In genomic region chr19:18006895-18007604, GRCh38 we compare ENCODE assay signal across 1 cellular context.
TF ChIP-seq lines count a peak whose summit lies in the region.

No MANE protein-coding gene starts in this region.

TF ChIP-seq in HepG2, 621 proteins besides CTCF, POLR2A, EP300 and RAD21 (continued from another document and continues in another):
- peak; percentile 76 to 88; a peak in 3 of 4 replicates for TF ChIP-seq HMGXB4 (CRISPR knock-in tag; IDR thresholded peaks at IDR 0.05; ENCODE audit: borderline replicate concordance in 1 of 2, low read depth in 1 of 2)
- 0 out of 2 replicates have a peak, but pooled peaks have one; percentile 31 for TF ChIP-seq ZNF713 (CRISPR knock-in tag; IDR thresholded peaks at IDR 0.05)
- TF ChIP-seq HDAC2 (CRISPR knock-in tag; IDR thresholded peaks at IDR 0.05): 0 out of 2 replicates have a peak, but pooled peaks have one; percentile 15
- peak; percentile 27; the same call in 1 of the 2 replicates for TF ChIP-seq ZNF331 (CRISPR knock-in tag; IDR thresholded peaks at IDR 0.05)
- TF ChIP-seq KLF13 (CRISPR knock-in tag; IDR thresholded peaks at IDR 0.05): no peak
- TF ChIP-seq KDM5A (IDR thresholded peaks at IDR 0.05; ENCODE audit: borderline replicate concordance, low read length): no peak
- TF ChIP-seq FLYWCH1 (CRISPR knock-in tag; IDR thresholded peaks at IDR 0.05): no peak
- TF ChIP-seq SCMH1 (CRISPR knock-in tag; IDR thresholded peaks at IDR 0.05; ENCODE audit: borderline replicate concordance): no peak
- TF ChIP-seq ATF7 (IDR thresholded peaks at IDR 0.05): no peak
- peak; percentile 40; the same call in 1 of the 2 replicates for TF ChIP-seq ATF7 (CRISPR knock-in tag; IDR thresholded peaks at IDR 0.05)
- no peak for TF ChIP-seq ZMYM4 (CRISPR knock-in tag; IDR thresholded peaks at IDR 0.05)
- TF ChIP-seq TEAD3 (CRISPR knock-in tag; optimal IDR thresholded peaks at IDR 0.05; ENCODE audit: borderline replicate concordance): peak; percentile 50
- TF ChIP-seq SAP130 (CRISPR knock-in tag; IDR thresholded peaks at IDR 0.05; ENCODE audit: low read depth): peak; percentile 57; the same call in 1 of the 2 replicates
- TF ChIP-seq ZFP37 (CRISPR knock-in tag; IDR thresholded peaks at IDR 0.05; ENCODE audit: borderline replicate concordance): peak; percentile 42; the same call in 1 of the 2 replicates
- no peak for TF ChIP-seq ZNF790 (CRISPR knock-in tag; IDR thresholded peaks at IDR 0.05; ENCODE audit: borderline replicate concordance)
- TF ChIP-seq HDAC1 (CRISPR knock-in tag; IDR thresholded peaks at IDR 0.05): no peak
- no peak for TF ChIP-seq CEBPG (CRISPR knock-in tag; IDR thresholded peaks at IDR 0.05)
- no peak for TF ChIP-seq ZNF589 (CRISPR knock-in tag; conservative IDR thresholded peaks at IDR 0.05)
- TF ChIP-seq ZNF547 (CRISPR knock-in tag; IDR thresholded peaks at IDR 0.05): 0 out of 2 replicates have a peak, but pooled peaks have one; percentile 31
- peak; percentile 62; the same call in 1 of the 2 replicates for TF ChIP-seq SALL2 (CRISPR knock-in tag; IDR thresholded peaks at IDR 0.05)
- TF ChIP-seq E2F2 (CRISPR knock-in tag; IDR thresholded peaks at IDR 0.05; ENCODE audit: borderline replicate concordance): no peak
- no peak for TF ChIP-seq THAP9 (CRISPR knock-in tag; IDR thresholded peaks at IDR 0.05; ENCODE audit: borderline replicate concordance)
- no peak for TF ChIP-seq TCF12 (IDR thresholded peaks at IDR 0.05)
- no peak for TF ChIP-seq TCF12 (CRISPR knock-in tag; IDR thresholded peaks at IDR 0.05)
- peak; percentile 45; the same call in 1 of the 2 replicates for TF ChIP-seq ZNF124 (CRISPR knock-in tag; IDR thresholded peaks at IDR 0.05)
- no peak for TF ChIP-seq GTF2F1 (IDR thresholded peaks at IDR 0.05; ENCODE audit: low read length)
- no peak for TF ChIP-seq HHEX (CRISPR knock-in tag; IDR thresholded peaks at IDR 0.05)
- peak; percentile 57; the same call in 1 of the 2 replicates for TF ChIP-seq ZNF619 (CRISPR knock-in tag; IDR thresholded peaks at IDR 0.05)
- TF ChIP-seq ZGPAT (CRISPR knock-in tag; IDR thresholded peaks at IDR 0.05): peak; percentile 60; the same call in 1 of the 2 replicates
- no peak for TF ChIP-seq ZBTB10 (CRISPR knock-in tag; IDR thresholded peaks at IDR 0.05; ENCODE audit: borderline replicate concordance)
- peak; percentile 49 for TF ChIP-seq FOSL2 (CRISPR knock-in tag; IDR thresholded peaks at IDR 0.05)
- TF ChIP-seq ZNF616 (CRISPR knock-in tag; IDR thresholded peaks at IDR 0.05; ENCODE audit: low read depth): 0 out of 2 replicates have a peak, but pooled peaks have one; percentile 63
- no peak; the same call in 1 of the 2 replicates for TF ChIP-seq ZNF83 (CRISPR knock-in tag; IDR thresholded peaks at IDR 0.05; ENCODE audit: borderline replicate concordance)
- peak; percentile 31; the same call in 1 of the 2 replicates for TF ChIP-seq SMAD3 (CRISPR knock-in tag; IDR thresholded peaks at IDR 0.05)
- no peak for TF ChIP-seq BRD4 (CRISPR knock-in tag; IDR thresholded peaks at IDR 0.05)
- TF ChIP-seq ZBTB25 (CRISPR knock-in tag; IDR thresholded peaks at IDR 0.05): 0 out of 2 replicates have a peak, but pooled peaks have one; percentile 48
- no peak for TF ChIP-seq FIP1L1 (IDR thresholded peaks at IDR 0.05; ENCODE audit: borderline replicate concordance, insufficient read depth, low read depth, low read length)
- TF ChIP-seq ATF3 (CRISPR knock-in tag; IDR thresholded peaks at IDR 0.05): 0 out of 2 replicates have a peak, but pooled peaks have one; percentile 35
- TF ChIP-seq IKZF5 (CRISPR knock-in tag; IDR thresholded peaks at IDR 0.05): peak; percentile 54; the same call in 1 of the 2 replicates
- peak; percentile 35; the same call in 1 of the 2 replicates for TF ChIP-seq DR1 (CRISPR knock-in tag; IDR thresholded peaks at IDR 0.05)
- TF ChIP-seq HOMEZ (CRISPR knock-in tag; IDR thresholded peaks at IDR 0.05; ENCODE audit: low read depth): peak; percentile 41; the same call in 1 of the 2 replicates
- TF ChIP-seq HOXA7 (CRISPR knock-in tag; IDR thresholded peaks at IDR 0.05): no peak
- peak; percentile 50; the same call in 1 of the 2 replicates for TF ChIP-seq ZBTB7B (CRISPR knock-in tag; IDR thresholded peaks at IDR 0.05)
- TF ChIP-seq MXD4 (CRISPR knock-in tag; IDR thresholded peaks at IDR 0.05): no peak; the same call in 1 of the 2 replicates
- TF ChIP-seq ZNF546 (CRISPR knock-in tag; conservative IDR thresholded peaks at IDR 0.05): no peak
- TF ChIP-seq ZNF550 (CRISPR knock-in tag; IDR thresholded peaks at IDR 0.05; ENCODE audit: borderline replicate concordance): 0 out of 2 replicates have a peak, but pooled peaks have one; percentile 42
- TF ChIP-seq ZNF691 (CRISPR knock-in tag; IDR thresholded peaks at IDR 0.05; ENCODE audit: borderline replicate concordance, low read depth): peak; percentile 78; the same call in 1 of the 2 replicates
